9 cellular contexts compared by ENCODE assay signal in the genomic region with DNA sequence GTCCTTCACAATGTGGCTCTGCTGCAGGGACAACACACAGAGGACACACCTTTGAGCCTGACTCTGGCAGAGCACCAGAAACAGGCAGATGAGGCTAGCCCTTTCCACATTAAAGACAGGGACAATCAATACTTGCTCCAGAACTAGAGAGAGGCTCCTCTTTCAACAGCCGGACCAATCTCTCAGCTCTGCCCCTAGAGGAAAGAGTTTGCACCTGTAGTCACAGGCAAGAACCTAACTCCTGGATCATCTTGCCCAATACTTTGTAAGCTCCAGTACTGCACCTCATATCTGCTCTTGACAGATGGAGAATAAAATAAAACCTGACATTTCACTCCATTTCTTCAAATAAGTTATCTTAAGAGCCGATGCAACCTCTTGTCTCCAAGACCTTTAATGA. TPM values are rescaled to one million over a fixed set of nuclear protein-coding genes. Genes with fewer than 3 reads are reported as not detected.
A peak's percentile ranks its signal among the peaks of the same experiment; 100 is the strongest.
DNase-seq lines count a peak whose midpoint lies in the region; ATAC-seq and TF ChIP-seq lines count a peak whose summit lies in the region.
"Had no signal": no experiment of that assay in that cellular context is flagged by ENCODE, and none has a peak within 500 bp of the region (broad histone marks: within the 10 kb centered on the region; RNA-seq: fewer than 3 reads in every experiment).

No MANE protein-coding gene starts in this region.

- CTCF ChIA-PET in MCF 10A (lab: Yijun Ruan, JAX): interaction anchor here (0.6 kb wide), 1 partner anchor 79 kb away, joined by 3 read pairs; no protein-coding TSS in a partner anchor

- no peak for TF ChIP-seq POLR2A in breast epithelium (IDR thresholded peaks at IDR 0.05)

- no peaks in the 10 kb centered on the region for H3K27me3 Mint-ChIP-seq in MCF 10A (ENCODE audit: insufficient read depth, unreplicated experiment)
- H3K27me3 Mint-ChIP-seq in type B pancreatic cell: no peaks in the 10 kb centered on the region

- H3K36me3 ChIP-seq in breast epithelium: no peaks in the 10 kb centered on the region

- H3K36me3 Mint-ChIP-seq in MCF 10A (ENCODE audit: insufficient read depth, unreplicated experiment) (peaks cover 10% of the 10 kb centered on the region), type B pancreatic cell (no peaks in the 10 kb centered on the region)

- peak; percentile 47 for DNase-seq in MCF 10A (ENCODE audit: unreplicated experiment)
- no peak for DNase-seq in breast epithelium (ENCODE audit: low spot score in 2 of 2)
- no peak for DNase-seq in LNCaP clone FGC (ENCODE audit: low read depth)
- no peak for DNase-seq in type B pancreatic cell (ENCODE audit: extremely low spot score, unreplicated experiment)
- no peak for DNase-seq in activated T-cell treated with anti-CD3 and anti-CD28 coated beads for 4 hours
- DNase-seq in NCI-H1105 (lab: John Stamatoyannopoulos, UW): no peak

- H3K4me3 Mint-ChIP-seq in MCF 10A (ENCODE audit: unreplicated experiment) (no peak overlapping the region), type B pancreatic cell (no peak overlapping the region)
- H3K4me3 Mint-ChIP-seq: T-helper 1 cell treated with Interleukin-12 subunit alpha and Interleukin-12 subunit beta and Interleukin-4 antibody, amounts not matched to agents 30 μg/mL and 1 μg/mL, for 36 hours had no signal

- intact Hi-C loops in MCF 10A (cut with micrococcal nuclease): no loop called here
- intact Hi-C loops in breast epithelium (cut with DNase I; ENCODE audit: low total_unique reads): no loop called here

- H3K9me3 Mint-ChIP-seq in MCF 10A (ENCODE audit: unreplicated experiment) (no peaks in the 10 kb centered on the region), type B pancreatic cell (no peaks in the 10 kb centered on the region)
- H3K9me3 Mint-ChIP-seq: T-helper 1 cell treated with Interleukin-12 subunit alpha and Interleukin-12 subunit beta and Interleukin-4 antibody, amounts not matched to agents 30 μg/mL and 1 μg/mL, for 36 hours had no signal

- no TSS peak for BruUV-seq in MCF 10A (replicated peaks; lab: Mats Ljungman, UMichigan)

- H3K4me1 Mint-ChIP-seq in MCF 10A (ENCODE audit: insufficient read depth, unreplicated experiment) (no peaks in the 10 kb centered on the region), type B pancreatic cell (ENCODE audit: unreplicated experiment) (peaks cover 11% of the 10 kb centered on the region)

- POLR2A ChIA-PET in MCF 10A (lab: Yijun Ruan, JAX): interaction anchor here (1.3 kb wide), 1 partner anchor 51 kb away, joined by 4 read pairs; no protein-coding TSS in a partner anchor

- ATAC-seq in esophagus mucosa (peak; percentile 76), GM21515 (IDR thresholded peaks at IDR 0.05; ENCODE audit: unreplicated experiment) (no peak)

- no peaks in the 10 kb centered on the region for H3K4me1 ChIP-seq in breast epithelium

- H3K27me3 ChIP-seq in breast epithelium: no peaks in the 10 kb centered on the region

- H3K27ac ChIP-seq in breast epithelium: peak overlapping the region in 1 of 2 donors; percentile 43

- no peak overlapping the region for H3K27ac Mint-ChIP-seq in MCF 10A (ENCODE audit: low read depth, unreplicated experiment)
- H3K27ac Mint-ChIP-seq in type B pancreatic cell: no peak overlapping the region
- H3K27ac Mint-ChIP-seq: T-helper 1 cell treated with Interleukin-12 subunit alpha and Interleukin-12 subunit beta and Interleukin-4 antibody, amounts not matched to agents 30 μg/mL and 1 μg/mL, for 36 hours had no signal

- no peaks in the 10 kb centered on the region for H3K9me3 ChIP-seq in breast epithelium

- H3K4me3 ChIP-seq in breast epithelium (no peak overlapping the region), LNCaP clone FGC (ENCODE audit: low read depth, low read length) (no peak overlapping the region)

- TF ChIP-seq CTCF in MCF 10A (IDR thresholded peaks at IDR 0.05; ENCODE audit: unreplicated experiment) (peak; percentile 40), breast epithelium (IDR thresholded peaks at IDR 0.05) (peak in 1 of 3 donors; percentile 25), LNCaP clone FGC (IDR thresholded peaks at IDR 0.05; ENCODE audit: control insufficient read depth, extremely low read depth, insufficient read depth) (peak; percentile 55), type B pancreatic cell (conservative IDR thresholded peaks at IDR 0.05) (peak; percentile 60)

RNA-seq across cellular contexts. Expression of a gene that starts 52.1 kb away (rescaled TPM):
- total RNA-seq in MCF 10A (2022): 12.4 and 12.7 TPM in 2 replicates
- total RNA-seq in breast epithelium: 10 to 100 TPM; 22.0 to 25.9 (median 22.6) TPM
- 35.1 TPM for total RNA-seq in esophagus mucosa
- total RNA-seq in type B pancreatic cell (ENCODE audit: low replicate concordance): 27.2 and 41.8 TPM in 2 replicates
